Comparison of ENCODE assay signal across 8 cellular contexts in genomic region chr11:36509265-36509664, GRCh38. TPM values are rescaled to one million over a fixed set of nuclear protein-coding genes. Genes with fewer than 3 reads are reported as not detected.
DNase-seq lines count a peak whose midpoint lies in the region; ATAC-seq and TF ChIP-seq lines count a peak whose summit lies in the region.

No MANE protein-coding gene starts in this region.

- peak; percentile 81 for DNase-seq in activated effector memory CD4-positive, alpha-beta T cell treated with anti-CD3 and anti-CD28 coated beads, Interleukin-2, amount 50 U/mL, for 16 hours
- DNase-seq in activated effector memory CD4-positive, alpha-beta T cell treated with Interleukin-2 at 50 U/mL for 16 hours, result no peak
- DNase-seq in activated CD4-positive, alpha-beta T cell treated with anti-CD3 and anti-CD28 coated beads, Interleukin-2, amount 50 U/mL, for 1 hour, result peak; percentile 22
- DNase-seq in esophagus squamous epithelium (lab: John Stamatoyannopoulos, UW) (no peak), natural killer cell (no peak), mucosa of gallbladder (ENCODE audit: low spot score) (no peak), COLO829 (ENCODE audit: low spot score) (no peak)

- H3K4me3 Mint-ChIP-seq in natural killer cell, result peak overlapping the region; percentile 99

- peaks cover 3 to 5% of the 10 kb centered on the region in 2 donors for H3K27me3 Mint-ChIP-seq in natural killer cell (ENCODE audit: low read depth in 2 of 2)

- H3K27ac ChIP-seq in HUES6 (ENCODE audit: low read depth, low read length) (no peak overlapping the region), esophagus squamous epithelium (peak overlapping the region; percentile 90 to 99 (median 96))

- peak overlapping the region; percentile 95 for H3K9ac ChIP-seq in HUES6 (ENCODE audit: low read length)

- TF ChIP-seq CTCF in esophagus squamous epithelium (IDR thresholded peaks at IDR 0.05) (no peak), natural killer cell (IDR thresholded peaks at IDR 0.05) (no peak)

- peaks cover 45 to 47% of the 10 kb centered on the region in 2 donors for H3K4me1 Mint-ChIP-seq in natural killer cell

- H3K36me3 ChIP-seq in HUES6 (ENCODE audit: control insufficient read depth, insufficient read depth, low read length), result no peaks in the 10 kb centered on the region
- H3K36me3 ChIP-seq in esophagus squamous epithelium, result peaks cover 0 to 1% (median 0%) of the 10 kb centered on the region in 3 donors

- H3K4me3 ChIP-seq in HUES6 (ENCODE audit: low read depth, low read length) (peak overlapping the region; percentile 95), esophagus squamous epithelium (peak overlapping the region; percentile 68 to 99 (median 94))

- no peaks in the 10 kb centered on the region for H3K36me3 Mint-ChIP-seq in natural killer cell

- no peaks in the 10 kb centered on the region for H3K9me3 ChIP-seq in HUES6 (ENCODE audit: control insufficient read depth, insufficient read depth, low read depth, low read length)
- H3K9me3 ChIP-seq in esophagus squamous epithelium, result peaks cover 0 to 7% (median 0%) of the 10 kb centered on the region in 3 donors

- H3K27ac Mint-ChIP-seq in natural killer cell, result peak overlapping the region; percentile 91 to 94

- intact Hi-C loops in esophagus squamous epithelium (cut with DNase I), result no loop called here
- intact Hi-C loops in natural killer cell (cut with micrococcal nuclease), result no loop called here

- TF ChIP-seq POLR2A in esophagus squamous epithelium (IDR thresholded peaks at IDR 0.05), result no peak

- 0 to 1% methylated on average over 17 of the region's 17 CpGs for WGBS in esophagus squamous epithelium, 2 donors

- H3K4me1 ChIP-seq in HUES6 (ENCODE audit: control insufficient read depth, insufficient read depth, low read length), result peaks cover 11% of the 10 kb centered on the region
- H3K4me1 ChIP-seq in esophagus squamous epithelium, result peaks cover 0 to 41% (median 7%) of the 10 kb centered on the region in 3 donors

- no peaks in the 10 kb centered on the region for H3K9me3 Mint-ChIP-seq in natural killer cell

- H3K27me3 ChIP-seq in HUES6 (ENCODE audit: control insufficient read depth, insufficient read depth, low read length), result no peaks in the 10 kb centered on the region; the same call in 1 of the 2 replicates
- no peaks in the 10 kb centered on the region for H3K27me3 ChIP-seq in esophagus squamous epithelium

- peak in 2 of 3 donors; percentile 24 to 29 for ATAC-seq in natural killer cell

RNA-seq across cellular contexts. Expression of gene TRAF6, which starts 0.8 kb away (rescaled TPM):
- total RNA-seq in esophagus squamous epithelium (10 to 100 TPM in 1 of 4 donors, 1 to 10 TPM in 3; 7.8 to 12.2 (median 7.9) TPM), natural killer cell (10 to 100 TPM; 37.9 to 43.3 (median 40.2) TPM), mucosa of gallbladder (16.8 TPM)

RNA-seq across cellular contexts. Expression of gene RAG1, which starts 58.5 kb away (rescaled TPM):
- total RNA-seq in esophagus squamous epithelium, result under 1 TPM; 0.04 to 0.34 (median 0.24) TPM
- total RNA-seq in natural killer cell, result 1 to 10 TPM in 2 of 3 donors, under 1 TPM in 1; 0.96 to 2.1 (median 1.4) TPM
- total RNA-seq in mucosa of gallbladder, result 2.6 TPM

Comparison
In these comparisons a context has a peak if more than half of its experiments do, and no peak if none do; other contexts are left out.
1. DNase-seq: peak in activated effector memory CD4-positive, alpha-beta T cell treated with anti-CD3 and anti-CD28 coated beads, Interleukin-2, amount 50 U/mL, for 16 hours (single experiment) and activated CD4-positive, alpha-beta T cell treated with anti-CD3 and anti-CD28 coated beads, Interleukin-2, amount 50 U/mL, for 1 hour (single experiment); none in activated effector memory CD4-positive, alpha-beta T cell treated with Interleukin-2 at 50 U/mL for 16 hours (single experiment), esophagus squamous epithelium (single experiment), natural killer cell (single experiment), mucosa of gallbladder (single experiment) and COLO829 (single experiment).